In genomic region chr12:25321772-25322171, GRCh38 we compare ENCODE assay signal across 24 cellular contexts.
DNase-seq lines count a peak whose midpoint lies in the region; ATAC-seq and TF ChIP-seq lines count a peak whose summit lies in the region.
"Had no signal": no experiment of that assay in that cellular context is flagged by ENCODE, and none has a peak within 500 bp of the region (broad histone marks: within the 10 kb centered on the region; RNA-seq: fewer than 3 reads in every experiment).

No MANE protein-coding gene starts in this region.

- H3K27ac Mint-ChIP-seq in activated CD4-positive, alpha-beta T cell treated with anti-CD3 and anti-CD28 coated beads, Interleukin-2, amount 10 ng/mL, durations not matched to agents 24 days and 14 days: peak overlapping the region; percentile 40
- H3K27ac Mint-ChIP-seq in CD4-positive, alpha-beta T cell: peak overlapping the region; percentile 80
- peak overlapping the region; percentile 77 for H3K27ac Mint-ChIP-seq in T-helper 17 cell
- H3K27ac Mint-ChIP-seq in naive thymus-derived CD4-positive, alpha-beta T cell: peak overlapping the region; percentile 81 to 96 (median 90)

- H3K4me3 Mint-ChIP-seq in activated CD4-positive, alpha-beta T cell treated with anti-CD3 and anti-CD28 coated beads, Interleukin-2, amount 10 ng/mL, durations not matched to agents 24 days and 14 days: peak overlapping the region; percentile 72
- peak overlapping the region; percentile 50 for H3K4me3 Mint-ChIP-seq in CD4-positive, alpha-beta T cell
- H3K4me3 Mint-ChIP-seq in T-helper 17 cell: peak overlapping the region; percentile 68
- peak overlapping the region in 7 of 10 donors; percentile 68 to 90 (median 79) for H3K4me3 Mint-ChIP-seq in naive thymus-derived CD4-positive, alpha-beta T cell

- H3K4me1 ChIP-seq in naive thymus-derived CD4-positive, alpha-beta T cell (ENCODE audit: control insufficient read depth in 2 of 2, insufficient read depth in 2 of 2, low read length in 2 of 2): peaks cover 19 to 44% of the 10 kb centered on the region in 2 donors
- peaks cover 22% of the 10 kb centered on the region for H3K4me1 ChIP-seq in testis
- H3K4me1 ChIP-seq: esophagus muscularis mucosa, foreskin keratinocyte, HAP-1, stomach, tibial artery had no signal

- H3K4me3 ChIP-seq in naive thymus-derived CD4-positive, alpha-beta T cell (ENCODE audit: low read length): no peak overlapping the region
- H3K4me3 ChIP-seq in testis: no peak overlapping the region
- H3K4me3 ChIP-seq: esophagus muscularis mucosa, HAP-1, MG63, stomach, tibial artery had no signal

- ATAC-seq in CD4-positive, alpha-beta T cell (ENCODE audit: poor library complexity): no peak
- ATAC-seq in T-helper 17 cell: no peak
- ATAC-seq in naive thymus-derived CD4-positive, alpha-beta T cell: no peak
- no peak for ATAC-seq in HG03460 (IDR thresholded peaks at IDR 0.05; ENCODE audit: unreplicated experiment)
- ATAC-seq: activated naive CD4-positive, alpha-beta T cell treated with anti-CD3 and anti-CD28 coated beads, Interleukin-2, amount 50 U/mL, for 72 hours; foreskin keratinocyte; left cardiac atrium had no signal

- 65 to 76% methylated on average over 4 of the region's 4 CpGs for WGBS in testis, 2 donors

- no peaks in the 10 kb centered on the region for H3K36me3 Mint-ChIP-seq in activated CD4-positive, alpha-beta T cell treated with anti-CD3 and anti-CD28 coated beads, Interleukin-2, amount 10 ng/mL, durations not matched to agents 24 days and 14 days (ENCODE audit: low read depth)
- H3K36me3 Mint-ChIP-seq in CD4-positive, alpha-beta T cell (ENCODE audit: low read depth): no peaks in the 10 kb centered on the region
- H3K36me3 Mint-ChIP-seq in T-helper 17 cell (ENCODE audit: low read depth): no peaks in the 10 kb centered on the region
- peaks cover 0 to 2% (median 0%) of the 10 kb centered on the region in 5 donors for H3K36me3 Mint-ChIP-seq in naive thymus-derived CD4-positive, alpha-beta T cell
- H3K36me3 Mint-ChIP-seq: activated naive CD4-positive, alpha-beta T cell treated with anti-CD3 and anti-CD28 coated beads, Interleukin-2, amount 50 U/mL, for 72 hours had no signal

- no peak for TF ChIP-seq CTCF in CD4-positive, alpha-beta T cell (IDR thresholded peaks at IDR 0.05)
- TF ChIP-seq CTCF in testis (IDR thresholded peaks at IDR 0.05): no peak

- CTCF ChIA-PET in CD4-positive, alpha-beta T cell (lab: Charles Lee): no interaction called here
- CTCF ChIA-PET in naive thymus-derived CD4-positive, alpha-beta T cell (lab: Charles Lee): interaction anchor here (1.9 kb wide), 1 partner anchor 66 kb away, joined by 6 read pairs; no protein-coding TSS in a partner anchor

- no peaks in the 10 kb centered on the region for H3K36me3 ChIP-seq in naive thymus-derived CD4-positive, alpha-beta T cell (ENCODE audit: control insufficient read depth in 2 of 3, insufficient read depth in 3 of 3, low read length in 3 of 3)
- H3K36me3 ChIP-seq in testis (ENCODE audit: low read depth, missing control alignments): no peaks in the 10 kb centered on the region
- H3K36me3 ChIP-seq: esophagus muscularis mucosa, HAP-1, MG63, stomach, tibial artery had no signal

- DNase-seq in activated CD4-positive, alpha-beta T cell treated with anti-CD3 and anti-CD28 coated beads, Interleukin-2, amount 10 ng/mL, durations not matched to agents 24 days and 14 days: no peak
- no peak for DNase-seq in activated CD4-positive, alpha-beta T cell treated with anti-CD3 and anti-CD28 coated beads, Interleukin-2, amount 50 U/mL, for 48 hours
- no peak for DNase-seq in CD4-positive, alpha-beta T cell
- DNase-seq in T-helper 17 cell (no peak), NCI-H345 treated with DMSO at 0.1 percent for 48 hours (lab: John Stamatoyannopoulos, UW; ENCODE audit: unreplicated experiment) (no peak), testis (no peak)
- no peak for DNase-seq in naive thymus-derived CD4-positive, alpha-beta T cell
- DNase-seq: activated CD4-positive, CD25-positive, alpha-beta regulatory T cell treated with anti-CD3 and anti-CD28 coated beads, Interleukin-2, amount 50 U/mL, for 72 hours; activated T-cell treated with anti-CD3 and anti-CD28 coated beads, Interleukin-2, amount 50 U/mL, for 48 hours; DMS53; foreskin keratinocyte; left cardiac atrium; MG63; NCI-H1105 treated with DMSO at 0.1 percent for 48 hours; NCI-H2029; NCI-H526; stimulated activated CD4-positive, alpha-beta T cell treated with anti-CD3 and anti-CD28 coated beads, Interleukin-15, amount 100 ng/mL, for 24 hours; stomach; SW 1271; tibial artery had no signal

- no peak for TF ChIP-seq POLR2A in testis (IDR thresholded peaks at IDR 0.05)

- peaks cover 47% of the 10 kb centered on the region for H3K4me1 Mint-ChIP-seq in activated CD4-positive, alpha-beta T cell treated with anti-CD3 and anti-CD28 coated beads, Interleukin-2, amount 10 ng/mL, durations not matched to agents 24 days and 14 days
- H3K4me1 Mint-ChIP-seq in CD4-positive, alpha-beta T cell (ENCODE audit: low read depth): peaks cover 48% of the 10 kb centered on the region
- peaks cover 21% of the 10 kb centered on the region for H3K4me1 Mint-ChIP-seq in T-helper 17 cell
- peaks cover 33 to 50% (median 49%) of the 10 kb centered on the region in 7 donors for H3K4me1 Mint-ChIP-seq in naive thymus-derived CD4-positive, alpha-beta T cell

- POLR2A ChIA-PET in CD4-positive, alpha-beta T cell (lab: Charles Lee): interaction anchor here (0.7 kb wide), 1 partner anchor 56 kb away, joined by 3 read pairs; no protein-coding TSS in a partner anchor
- POLR2A ChIA-PET in naive thymus-derived CD4-positive, alpha-beta T cell (lab: Charles Lee): interaction anchor here (0.9 to 3.0 kb wide), 3 partner anchors 38 to 71 kb away, joined by 3 to 12 read pairs (median 6); partner anchors contain the start of gene KRAS

- no peaks in the 10 kb centered on the region for H3K27me3 ChIP-seq in CD4-positive, alpha-beta T cell (ENCODE audit: control insufficient read depth, insufficient read depth, low read length)
- no peaks in the 10 kb centered on the region for H3K27me3 ChIP-seq in naive thymus-derived CD4-positive, alpha-beta T cell (ENCODE audit: control insufficient read depth in 2 of 2, insufficient read depth in 2 of 2, low read length in 2 of 2)
- H3K27me3 ChIP-seq in testis: no peaks in the 10 kb centered on the region
- H3K27me3 ChIP-seq: esophagus muscularis mucosa, foreskin keratinocyte, MG63, stomach, tibial artery had no signal

- H3K9me3 ChIP-seq in CD4-positive, alpha-beta T cell (ENCODE audit: control insufficient read depth, low read length): no peaks in the 10 kb centered on the region
- H3K9me3 ChIP-seq in T-helper 17 cell (ENCODE audit: control insufficient read depth, low read length, poor library complexity, severe bottlenecking): no peaks in the 10 kb centered on the region
- no peaks in the 10 kb centered on the region for H3K9me3 ChIP-seq in naive thymus-derived CD4-positive, alpha-beta T cell (ENCODE audit: control insufficient read depth in 2 of 3, low read length in 3 of 3)
- no peaks in the 10 kb centered on the region for H3K9me3 ChIP-seq in testis
- H3K9me3 ChIP-seq: esophagus muscularis mucosa, HAP-1, MG63, stomach, tibial artery had no signal

- no peak overlapping the region for H3K27ac ChIP-seq in CD4-positive, alpha-beta T cell (ENCODE audit: low read depth, low read length)
- peak overlapping the region; percentile 58 for H3K27ac ChIP-seq in naive thymus-derived CD4-positive, alpha-beta T cell (ENCODE audit: low read depth, low read length)
- no peak overlapping the region for H3K27ac ChIP-seq in testis
- H3K27ac ChIP-seq: esophagus muscularis mucosa, foreskin keratinocyte, stomach, tibial artery had no signal

- H3K27me3 Mint-ChIP-seq in activated CD4-positive, alpha-beta T cell treated with anti-CD3 and anti-CD28 coated beads, Interleukin-2, amount 10 ng/mL, durations not matched to agents 24 days and 14 days: peaks cover 4% of the 10 kb centered on the region
- H3K27me3 Mint-ChIP-seq in CD4-positive, alpha-beta T cell: no peaks in the 10 kb centered on the region
- H3K27me3 Mint-ChIP-seq in T-helper 17 cell: peaks cover 5% of the 10 kb centered on the region
- peaks cover 0 to 3% (median 0%) of the 10 kb centered on the region in 5 donors for H3K27me3 Mint-ChIP-seq in naive thymus-derived CD4-positive, alpha-beta T cell

- intact Hi-C loops in activated CD4-positive, alpha-beta T cell treated with anti-CD3 and anti-CD28 coated beads, Interleukin-2, amount 10 ng/mL, durations not matched to agents 24 days and 14 days (cut with micrococcal nuclease): loop anchor here (2.0 to 5.0 kb wide), 5 partner anchors 44 to 419 kb away; partner anchors contain the start of genes DNAI7 and ETFRF1
- intact Hi-C loops in CD4-positive, alpha-beta T cell (cut with DNase I, micrococcal nuclease): loop anchor here in 1 of 2 experiments (10.0 kb wide), 1 partner anchor 77 kb away; no protein-coding TSS in a partner anchor
- intact Hi-C loops in naive thymus-derived CD4-positive, alpha-beta T cell (cut with micrococcal nuclease): loop anchor here (1.0 to 5.0 kb wide), 8 partner anchors 9 to 269 kb away; partner anchors contain the start of gene KRAS (in 2 of the 2)
- intact Hi-C loops in testis (cut with DNase I; ENCODE audit: low total_unique reads): no loop called here

- H3K9me3 Mint-ChIP-seq in activated CD4-positive, alpha-beta T cell treated with anti-CD3 and anti-CD28 coated beads, Interleukin-2, amount 10 ng/mL, durations not matched to agents 24 days and 14 days: no peaks in the 10 kb centered on the region
- H3K9me3 Mint-ChIP-seq in CD4-positive, alpha-beta T cell: no peaks in the 10 kb centered on the region
- H3K9me3 Mint-ChIP-seq in naive thymus-derived CD4-positive, alpha-beta T cell: no peaks in the 10 kb centered on the region
- H3K9me3 Mint-ChIP-seq: activated naive CD4-positive, alpha-beta T cell treated with anti-CD3 and anti-CD28 coated beads, Interleukin-2, amount 50 U/mL, for 72 hours had no signal

Comparison
In these comparisons a context has a peak if more than half of its experiments do, and no peak if none do; other contexts are left out.
1. H3K27ac Mint-ChIP-seq: peak in every context shown above with its lines; median percentile 90 in naive thymus-derived CD4-positive, alpha-beta T cell; 80 in CD4-positive, alpha-beta T cell; 77 in T-helper 17 cell; 40 in activated CD4-positive, alpha-beta T cell treated with anti-CD3 and anti-CD28 coated beads, Interleukin-2, amount 10 ng/mL, durations not matched to agents 24 days and 14 days.